24 cellular contexts compared by ENCODE assay signal in genomic region chr15:87547470-87548181, GRCh38.
A peak's percentile ranks its signal among the peaks of the same experiment; 100 is the strongest.
DNase-seq lines count a peak whose midpoint lies in the region; ATAC-seq, FAIRE-seq and TF ChIP-seq lines count a peak whose summit lies in the region.
"Had no signal": no experiment of that assay in that cellular context is flagged by ENCODE, and none has a peak within 500 bp of the region (broad histone marks: within the 10 kb centered on the region; RNA-seq: fewer than 3 reads in every experiment).

No MANE protein-coding gene starts in this region.

- peak; percentile 35 for FAIRE-seq in urothelium cell line (lab: Jason Lieb, UNC)
- FAIRE-seq: GM18507 had no signal

- H3K36me3 ChIP-seq in left ventricle myocardium inferior, result no peaks in the 10 kb centered on the region
- H3K36me3 ChIP-seq: colonic mucosa, ovary, SJCRH30 had no signal

- H3K9me3 ChIP-seq in left ventricle myocardium inferior (replicated peaks), result no peaks in the 10 kb centered on the region
- H3K9me3 ChIP-seq: colonic mucosa, ovary, SJCRH30 had no signal

- TF ChIP-seq CTCF in left ventricle myocardium inferior (IDR thresholded peaks at IDR 0.05; ENCODE audit: borderline replicate concordance), result no peak

- H3K27me3 ChIP-seq in left ventricle myocardium inferior (ENCODE audit: low read depth), result no peaks in the 10 kb centered on the region
- H3K27me3 ChIP-seq: colonic mucosa, ovary, SJCRH30 had no signal

- H3K27ac ChIP-seq in left ventricle myocardium inferior (replicated peaks), result no peak overlapping the region
- H3K27ac ChIP-seq: colonic mucosa, ovary, SJCRH30 had no signal

- intact Hi-C loops in cardiac septum (cut with DNase I), result no loop called here
- intact Hi-C loops in left ventricle myocardium inferior (cut with micrococcal nuclease), result loop anchor here (10.0 kb wide), 1 partner anchor 57 kb away; no protein-coding TSS in a partner anchor
- intact Hi-C loops in left cardiac atrium (cut with DNase I), result no loop called here

- peak; percentile 70 for DNase-seq in cardiac septum (ENCODE audit: low spot score)
- no peak for DNase-seq in left ventricle myocardium inferior
- peak; percentile 56 for DNase-seq in amniotic epithelial cell (ENCODE audit: low read depth)
- DNase-seq in left cardiac atrium, result peak; percentile 24
- no peak for DNase-seq in urothelium cell line (ENCODE audit: low spot score)
- no peak for DNase-seq in 8988T
- no peak for DNase-seq in GDM1 (lab: John Stamatoyannopoulos, UW)
- DNase-seq: activated CD4-positive, alpha-beta T cell treated with anti-CD3 and anti-CD28 coated beads for 36 hours; colonic mucosa; endodermal cell; left colon; midbrain; NCI-H1436 treated with DMSO at 0.1 percent for 48 hours; NCI-H2171 treated with DMSO at 0.1 percent for 48 hours; NCI-H748 treated with DMSO at 0.1 percent for 48 hours; ovary; PC-3; SJCRH30; T-helper 1 cell had no signal

- peak; percentile 41 to 99 for ATAC-seq in left cardiac atrium
- ATAC-seq in HG03460 (IDR thresholded peaks at IDR 0.05; ENCODE audit: unreplicated experiment), result no peak
- ATAC-seq: activated CD4-positive, alpha-beta T cell treated with anti-CD3 and anti-CD28 coated beads for 36 hours; activated naive CD4-positive, alpha-beta T cell treated with anti-CD3 and anti-CD28 coated beads, Interleukin-2, amount 50 U/mL, for 72 hours; GM23338; left colon; natural killer cell treated with Interleukin-12 subunit alpha and Interleukin-12 subunit beta and Interleukin-15 and Interleukin-18, amount 100 ng/mL, for 72 hours; PC-3 had no signal

- H3K4me1 ChIP-seq in left ventricle myocardium inferior, result no peaks in the 10 kb centered on the region
- H3K4me1 ChIP-seq: colonic mucosa, SJCRH30 had no signal

- H3K4me3 ChIP-seq in left ventricle myocardium inferior, result no peak overlapping the region
- H3K4me3 ChIP-seq: colonic mucosa, GM23338, ovary, SJCRH30 had no signal

Comparison
In these comparisons a context has a peak if more than half of its experiments do, and no peak if none do; other contexts are left out.
1. DNase-seq: peak in cardiac septum (single experiment), amniotic epithelial cell (single experiment) and left cardiac atrium (single experiment); none in left ventricle myocardium inferior (single experiment), urothelium cell line (single experiment), 8988T (single experiment) and GDM1 (single experiment).